Comparison of ENCODE assay signal across 16 cellular contexts in genomic region chr1:29527314-29528004, GRCh38.
"Had no signal": no experiment of that assay in that cellular context is flagged by ENCODE, and none has a peak within 500 bp of the region (broad histone marks: within the 10 kb centered on the region; RNA-seq: fewer than 3 reads in every experiment).

No MANE protein-coding gene starts in this region.

- H3K36me3 ChIP-seq: breast epithelium, gastrocnemius medialis, neutrophil, right atrium auricular region, upper lobe of left lung, WERI-Rb-1 had no signal

- H3K27ac ChIP-seq: breast epithelium, gastrocnemius medialis, neutrophil, right atrium auricular region, upper lobe of left lung, WERI-Rb-1 had no signal

- H3K4me3 ChIP-seq: breast epithelium, gastrocnemius medialis, right atrium auricular region, smooth muscle cell, upper lobe of left lung had no signal

- H3K9ac ChIP-seq: SK-N-SH had no signal

- H3K9me3 ChIP-seq: gastrocnemius medialis had no signal

- H3K27me3 ChIP-seq: right atrium auricular region, upper lobe of left lung had no signal

- H3K27ac Mint-ChIP-seq: activated naive CD8-positive, alpha-beta T cell treated with anti-CD3 and anti-CD28 coated beads, Interleukin-2, amount 10 ng/mL, durations not matched to agents 7 days and 5 days; stimulated activated effector memory CD8-positive, alpha-beta T cell treated with anti-CD3 and anti-CD28 coated beads, Interleukin-12 subunit alpha, Interleukin-12 subunit beta, amount 100 ng/mL, for 72 hours had no signal

- H3K36me3 Mint-ChIP-seq: activated naive CD8-positive, alpha-beta T cell treated with anti-CD3 and anti-CD28 coated beads, Interleukin-2, amount 10 ng/mL, durations not matched to agents 7 days and 5 days; stimulated activated effector memory CD8-positive, alpha-beta T cell treated with anti-CD3 and anti-CD28 coated beads, Interleukin-12 subunit alpha, Interleukin-12 subunit beta, amount 100 ng/mL, for 72 hours had no signal

- H3K4me3 Mint-ChIP-seq: activated naive CD8-positive, alpha-beta T cell treated with anti-CD3 and anti-CD28 coated beads, Interleukin-2, amount 10 ng/mL, durations not matched to agents 7 days and 5 days; stimulated activated effector memory CD8-positive, alpha-beta T cell treated with anti-CD3 and anti-CD28 coated beads, Interleukin-12 subunit alpha, Interleukin-12 subunit beta, amount 100 ng/mL, for 72 hours had no signal

- DNase-seq: activated CD4-positive, alpha-beta T cell treated with anti-CD3 and anti-CD28 coated beads for 4 hours; activated naive CD8-positive, alpha-beta T cell treated with anti-CD3 and anti-CD28 coated beads, Interleukin-2, amount 10 ng/mL, durations not matched to agents 7 days and 5 days; activated T-cell treated with anti-CD3 and anti-CD28 coated beads, Interleukin-2, amount 50 U/mL, for 1 hour; anterior cingulate cortex; effector CD4-positive, alpha-beta T cell; gastrocnemius medialis; left ventricle myocardium superior; SK-N-SH; T-helper 1 cell; WERI-Rb-1 had no signal

- H3K27me3 Mint-ChIP-seq: activated naive CD8-positive, alpha-beta T cell treated with anti-CD3 and anti-CD28 coated beads, Interleukin-2, amount 10 ng/mL, durations not matched to agents 7 days and 5 days had no signal

- H3K4me1 Mint-ChIP-seq: activated naive CD8-positive, alpha-beta T cell treated with anti-CD3 and anti-CD28 coated beads, Interleukin-2, amount 10 ng/mL, durations not matched to agents 7 days and 5 days; stimulated activated effector memory CD8-positive, alpha-beta T cell treated with anti-CD3 and anti-CD28 coated beads, Interleukin-12 subunit alpha, Interleukin-12 subunit beta, amount 100 ng/mL, for 72 hours had no signal

- H3K4me2 ChIP-seq: SK-N-SH, smooth muscle cell had no signal

- H3K9me2 ChIP-seq: SK-N-SH had no signal

- H3K4me1 ChIP-seq: breast epithelium, gastrocnemius medialis, right atrium auricular region, upper lobe of left lung had no signal
